25 cellular contexts compared by ENCODE assay signal in genomic region chr5:10706326-10706725, GRCh38. TPM values are rescaled to one million over a fixed set of nuclear protein-coding genes. Genes with fewer than 3 reads are reported as not detected.
DNase-seq lines count a peak whose midpoint lies in the region; ATAC-seq and TF ChIP-seq lines count a peak whose summit lies in the region.
"Had no signal": no experiment of that assay in that cellular context is flagged by ENCODE, and none has a peak within 500 bp of the region (broad histone marks: within the 10 kb centered on the region; RNA-seq: fewer than 3 reads in every experiment).

No MANE protein-coding gene starts in this region.

- no peak for TF ChIP-seq POLR2A in erythroblast (IDR thresholded peaks at IDR 0.05; ENCODE audit: low read length)

- no peak for ATAC-seq in activated naive CD8-positive, alpha-beta T cell treated with anti-CD3 and anti-CD28 coated beads, Interleukin-2, amount 50 U/mL, for 24 hours
- ATAC-seq in T-helper 17 cell (no peak), foreskin keratinocyte (no peak)
- no peak for ATAC-seq in stimulated activated effector memory CD8-positive, alpha-beta T cell treated with anti-CD3 and anti-CD28 coated beads, Interleukin-12 subunit alpha, Interleukin-12 subunit beta, amount 100 ng/mL, for 72 hours
- ATAC-seq: HepG2 had no signal

- H3K27me3 ChIP-seq in foreskin keratinocyte = no peaks in the 10 kb centered on the region
- H3K27me3 ChIP-seq: Peyer's patch, SJCRH30 had no signal

- no peaks in the 10 kb centered on the region for H3K9me3 Mint-ChIP-seq in activated naive CD8-positive, alpha-beta T cell treated with anti-CD3 and anti-CD28 coated beads, Interleukin-2, amount 50 U/mL, for 24 hours
- no peaks in the 10 kb centered on the region for H3K9me3 Mint-ChIP-seq in activated naive CD8-positive, alpha-beta T cell treated with anti-CD3 and anti-CD28 coated beads for 36 hours
- no peaks in the 10 kb centered on the region for H3K9me3 Mint-ChIP-seq in stimulated activated effector memory CD8-positive, alpha-beta T cell treated with anti-CD3 and anti-CD28 coated beads, Interleukin-12 subunit alpha, Interleukin-12 subunit beta, amount 100 ng/mL, for 72 hours
- H3K9me3 Mint-ChIP-seq: CD8-positive, alpha-beta memory T cell had no signal

- H3K4me3 Mint-ChIP-seq in activated naive CD8-positive, alpha-beta T cell treated with anti-CD3 and anti-CD28 coated beads, Interleukin-2, amount 50 U/mL, for 24 hours = no peak overlapping the region
- no peak overlapping the region for H3K4me3 Mint-ChIP-seq in activated naive CD8-positive, alpha-beta T cell treated with anti-CD3 and anti-CD28 coated beads for 36 hours
- no peak overlapping the region for H3K4me3 Mint-ChIP-seq in T-helper 17 cell
- no peak overlapping the region for H3K4me3 Mint-ChIP-seq in stimulated activated effector memory CD8-positive, alpha-beta T cell treated with anti-CD3 and anti-CD28 coated beads, Interleukin-12 subunit alpha, Interleukin-12 subunit beta, amount 100 ng/mL, for 72 hours

- H3K27ac Mint-ChIP-seq in activated naive CD8-positive, alpha-beta T cell treated with anti-CD3 and anti-CD28 coated beads, Interleukin-2, amount 50 U/mL, for 24 hours = peak overlapping the region; percentile 17
- H3K27ac Mint-ChIP-seq in activated naive CD8-positive, alpha-beta T cell treated with anti-CD3 and anti-CD28 coated beads for 36 hours = no peak overlapping the region
- peak overlapping the region; percentile 81 for H3K27ac Mint-ChIP-seq in T-helper 17 cell
- peak overlapping the region; percentile 86 for H3K27ac Mint-ChIP-seq in stimulated activated effector memory CD8-positive, alpha-beta T cell treated with anti-CD3 and anti-CD28 coated beads, Interleukin-12 subunit alpha, Interleukin-12 subunit beta, amount 100 ng/mL, for 72 hours

- H3K9me3 ChIP-seq in T-helper 17 cell (ENCODE audit: control insufficient read depth, low read length, poor library complexity, severe bottlenecking) = no peaks in the 10 kb centered on the region
- H3K9me3 ChIP-seq: Peyer's patch, SJCRH30 had no signal

- H3K36me3 Mint-ChIP-seq in activated naive CD8-positive, alpha-beta T cell treated with anti-CD3 and anti-CD28 coated beads, Interleukin-2, amount 50 U/mL, for 24 hours (ENCODE audit: low read depth) = peaks cover 10% of the 10 kb centered on the region
- peaks cover 6% of the 10 kb centered on the region for H3K36me3 Mint-ChIP-seq in activated naive CD8-positive, alpha-beta T cell treated with anti-CD3 and anti-CD28 coated beads for 36 hours
- peaks cover 5% of the 10 kb centered on the region for H3K36me3 Mint-ChIP-seq in T-helper 17 cell (ENCODE audit: low read depth)
- no peaks in the 10 kb centered on the region for H3K36me3 Mint-ChIP-seq in stimulated activated effector memory CD8-positive, alpha-beta T cell treated with anti-CD3 and anti-CD28 coated beads, Interleukin-12 subunit alpha, Interleukin-12 subunit beta, amount 100 ng/mL, for 72 hours

- peaks cover 59% of the 10 kb centered on the region for H3K4me1 ChIP-seq in foreskin keratinocyte

- peak overlapping the region; percentile 67 for H3K27ac ChIP-seq in foreskin keratinocyte
- H3K27ac ChIP-seq: 22Rv1, HL-60, Peyer's patch, SJCRH30 had no signal

- no peak for DNase-seq in activated naive CD8-positive, alpha-beta T cell treated with anti-CD3 and anti-CD28 coated beads, Interleukin-2, amount 50 U/mL, for 24 hours
- no peak for DNase-seq in activated naive CD8-positive, alpha-beta T cell treated with anti-CD3 and anti-CD28 coated beads for 36 hours
- DNase-seq in T-helper 17 cell (no peak), foreskin keratinocyte (peak; percentile 82 to 89), NCI-H187 treated with DMSO at 0.1 percent for 48 hours (lab: John Stamatoyannopoulos, UW) (no peak), superior temporal gyrus (ENCODE audit: extremely low spot score) (no peak), erythroblast (lab: John Stamatoyannopoulos, UW) (no peak)
- no peak for DNase-seq in stimulated activated effector memory CD8-positive, alpha-beta T cell treated with anti-CD3 and anti-CD28 coated beads, Interleukin-12 subunit alpha, Interleukin-12 subunit beta, amount 100 ng/mL, for 72 hours (ENCODE audit: low spot score in 2 of 2)
- DNase-seq: ACHN; C1 segment of cervical spinal cord; Calu3; CD8-positive, alpha-beta memory T cell; DMS153; KG1; NCI-H1105; NCI-H146; NCI-H2029 treated with DMSO at 0.1 percent for 48 hours; NCI-H226; NCI-H510A treated with DMSO at 0.1 percent for 48 hours; NCI-H748 treated with DMSO at 0.1 percent for 48 hours; Peyer's patch; SJCRH30 had no signal

- H3K27me3 Mint-ChIP-seq in activated naive CD8-positive, alpha-beta T cell treated with anti-CD3 and anti-CD28 coated beads, Interleukin-2, amount 50 U/mL, for 24 hours = no peaks in the 10 kb centered on the region
- no peaks in the 10 kb centered on the region for H3K27me3 Mint-ChIP-seq in activated naive CD8-positive, alpha-beta T cell treated with anti-CD3 and anti-CD28 coated beads for 36 hours
- no peaks in the 10 kb centered on the region for H3K27me3 Mint-ChIP-seq in T-helper 17 cell
- H3K27me3 Mint-ChIP-seq: CD8-positive, alpha-beta memory T cell had no signal

- peaks cover 37% of the 10 kb centered on the region for H3K4me1 Mint-ChIP-seq in activated naive CD8-positive, alpha-beta T cell treated with anti-CD3 and anti-CD28 coated beads, Interleukin-2, amount 50 U/mL, for 24 hours
- H3K4me1 Mint-ChIP-seq in activated naive CD8-positive, alpha-beta T cell treated with anti-CD3 and anti-CD28 coated beads for 36 hours = peaks cover 28% of the 10 kb centered on the region
- peaks cover 35% of the 10 kb centered on the region for H3K4me1 Mint-ChIP-seq in T-helper 17 cell
- H3K4me1 Mint-ChIP-seq in stimulated activated effector memory CD8-positive, alpha-beta T cell treated with anti-CD3 and anti-CD28 coated beads, Interleukin-12 subunit alpha, Interleukin-12 subunit beta, amount 100 ng/mL, for 72 hours = peaks cover 60% of the 10 kb centered on the region

- TF ChIP-seq CTCF in foreskin keratinocyte (conservative IDR thresholded peaks at IDR 0.05) = no peak

RNA-seq across cellular contexts. Expression of gene DAP, which starts 54.7 kb away (rescaled TPM):
- 10 to 100 TPM; 53.2 to 53.4 TPM for total RNA-seq in activated naive CD8-positive, alpha-beta T cell treated with anti-CD3 and anti-CD28 coated beads for 36 hours
- 10 to 100 TPM; 40.1 to 54.5 TPM for total RNA-seq in T-helper 17 cell
- 83.5 and 93.9 TPM in 2 replicates for total RNA-seq in foreskin keratinocyte
- polyA plus RNA-seq in foreskin keratinocyte = 106 and 112 TPM in 2 replicates

Comparison
In these comparisons a context has a peak if more than half of its experiments do, and no peak if none do; other contexts are left out.
1. DNase-seq: peak in foreskin keratinocyte (2 of 2); none in activated naive CD8-positive, alpha-beta T cell treated with anti-CD3 and anti-CD28 coated beads, Interleukin-2, amount 50 U/mL, for 24 hours (single experiment), activated naive CD8-positive, alpha-beta T cell treated with anti-CD3 and anti-CD28 coated beads for 36 hours (single experiment), T-helper 17 cell (0 of 3), stimulated activated effector memory CD8-positive, alpha-beta T cell treated with anti-CD3 and anti-CD28 coated beads, Interleukin-12 subunit alpha, Interleukin-12 subunit beta, amount 100 ng/mL, for 72 hours (0 of 2), NCI-H187 treated with DMSO at 0.1 percent for 48 hours (single experiment), superior temporal gyrus (single experiment) and erythroblast (0 of 2).